19 cellular contexts compared by ENCODE assay signal in genomic region chr16:9934723-9935508, GRCh38.
"Had no signal": no experiment of that assay in that cellular context is flagged by ENCODE, and none has a peak within 500 bp of the region (broad histone marks: within the 10 kb centered on the region; RNA-seq: fewer than 3 reads in every experiment).

No MANE protein-coding gene starts in this region.

- DNase-seq: activated CD4-positive, alpha-beta T cell treated with anti-CD3 and anti-CD28 coated beads, Interleukin-2, amount 50 U/mL, for 48 hours; activated T-cell treated with anti-CD3 and anti-CD28 coated beads, Interleukin-2, amount 50 U/mL, for 1 hour; body of pancreas; central memory CD4-positive, alpha-beta T cell; colonic mucosa; effector CD8-positive, alpha-beta T cell; esophagus squamous epithelium; mammary epithelial cell; naive B cell; pancreas; retina; small intestine; T-helper 9 cell; upper lobe of left lung had no signal

- H3K9me3 ChIP-seq: body of pancreas, colonic mucosa, esophagus squamous epithelium, pancreas, suprapubic skin, upper lobe of left lung had no signal

- H3K36me3 ChIP-seq: colonic mucosa, esophagus squamous epithelium, neural progenitor cell, pancreas, suprapubic skin, upper lobe of left lung had no signal

- H3K4me1 Mint-ChIP-seq: activated naive CD4-positive, alpha-beta T cell treated with anti-CD3 and anti-CD28 coated beads, Interleukin-2, amount 50 U/mL, for 24 hours; naive B cell; neural progenitor cell had no signal

- H3K27ac ChIP-seq: body of pancreas, colonic mucosa, esophagus squamous epithelium, neural progenitor cell, pancreas, suprapubic skin, upper lobe of left lung had no signal

- ATAC-seq: activated CD4-positive, CD25-positive, alpha-beta regulatory T cell treated with anti-CD3 and anti-CD28 coated beads, Interleukin-2, amount 50 U/mL, for 24 hours; body of pancreas had no signal

- H3K36me3 Mint-ChIP-seq: activated naive CD4-positive, alpha-beta T cell treated with anti-CD3 and anti-CD28 coated beads, Interleukin-2, amount 50 U/mL, for 24 hours; naive B cell; neural progenitor cell had no signal

- H3K4me3 ChIP-seq: body of pancreas, colonic mucosa, esophagus squamous epithelium, neural progenitor cell, pancreas, suprapubic skin, upper lobe of left lung had no signal

- H3K9me3 Mint-ChIP-seq: activated naive CD4-positive, alpha-beta T cell treated with anti-CD3 and anti-CD28 coated beads, Interleukin-2, amount 50 U/mL, for 24 hours; neural progenitor cell had no signal

- H3K27me3 ChIP-seq: body of pancreas, colonic mucosa, esophagus squamous epithelium, neural progenitor cell, pancreas, suprapubic skin, upper lobe of left lung had no signal

- H3K4me1 ChIP-seq: body of pancreas, colonic mucosa, esophagus squamous epithelium, neural progenitor cell, pancreas, suprapubic skin, upper lobe of left lung had no signal

- H3K4me3 Mint-ChIP-seq: activated naive CD4-positive, alpha-beta T cell treated with anti-CD3 and anti-CD28 coated beads, Interleukin-2, amount 50 U/mL, for 24 hours; naive B cell; neural progenitor cell; stimulated activated naive CD8-positive, alpha-beta T cell treated with anti-CD3 and anti-CD28 coated beads, Interleukin-15, Interleukin-2, amounts not matched to agents 100 ng/mL and 50 ng/mL, for 24 hours had no signal

- H3K27ac Mint-ChIP-seq: activated naive CD4-positive, alpha-beta T cell treated with anti-CD3 and anti-CD28 coated beads, Interleukin-2, amount 50 U/mL, for 24 hours; neural progenitor cell; stimulated activated naive CD8-positive, alpha-beta T cell treated with anti-CD3 and anti-CD28 coated beads, Interleukin-15, Interleukin-2, amounts not matched to agents 100 ng/mL and 50 ng/mL, for 24 hours had no signal
